Comparison of ENCODE assay signal across 1 cellular context in genomic region chr9:34552606-34552981, GRCh38.
TF ChIP-seq lines count a peak whose summit lies in the region.

No MANE protein-coding gene starts in this region.

TF ChIP-seq in SK-N-SH, 30 proteins besides CTCF, POLR2A, EP300 and RAD21 (continued from another document):
- no peak for TF ChIP-seq YY1 (IDR thresholded peaks at IDR 0.05; ENCODE audit: low read depth)
- no peak for TF ChIP-seq REST (IDR thresholded peaks at IDR 0.05; ENCODE audit: low read depth, low read length)
